8 cellular contexts compared by ENCODE assay signal in the genomic region with DNA sequence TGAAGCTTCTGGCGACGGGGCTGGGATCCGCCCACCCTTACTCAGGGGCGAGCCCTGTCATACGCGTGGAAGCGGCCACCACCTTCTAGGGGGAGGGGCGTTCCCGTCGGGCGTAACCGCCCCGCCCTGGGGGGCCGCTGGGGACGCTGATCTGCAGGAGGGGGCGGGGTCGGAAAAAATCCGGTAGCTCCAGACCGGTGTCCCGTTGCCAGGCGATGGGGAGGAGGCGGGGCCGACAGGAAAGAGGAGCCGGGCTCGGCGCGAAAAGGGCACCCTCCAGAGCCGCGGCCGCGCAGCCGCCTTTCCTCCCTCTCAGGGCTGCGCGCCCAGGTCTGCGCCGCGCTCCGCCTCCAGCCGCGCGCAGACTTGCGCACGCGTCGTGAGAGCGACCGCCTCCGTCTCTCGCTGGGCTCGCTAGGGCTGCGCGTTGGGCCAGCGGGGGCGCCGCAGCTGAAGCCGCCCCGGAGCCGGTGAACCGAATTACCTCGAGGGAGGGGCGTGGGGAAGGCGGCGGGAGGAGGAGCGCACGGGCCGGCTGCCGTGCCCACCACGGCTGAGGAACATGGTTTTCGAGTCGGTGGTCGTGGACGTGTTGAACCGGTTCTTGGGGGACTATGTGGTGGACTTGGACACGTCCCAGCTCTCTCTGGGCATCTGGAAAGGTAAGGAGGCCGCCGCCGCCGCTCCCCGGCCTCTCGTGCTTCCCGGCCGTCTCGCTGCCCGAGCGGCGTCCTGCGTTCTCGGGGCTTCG. TPM values are rescaled to one million over a fixed set of nuclear protein-coding genes. Genes with fewer than 3 reads are reported as not detected.
A peak's percentile ranks its signal among the peaks of the same experiment; 100 is the strongest.
DNase-seq lines count a peak whose midpoint lies in the region; ATAC-seq and TF ChIP-seq lines count a peak whose summit lies in the region.

TSS of gene VPS13A (plus strand) at position 392 of the 751 bp plus-strand sequence. CDS start at position 563, 171 bp downstream.

- H3K36me3 Mint-ChIP-seq in HFFc6 (ENCODE audit: low read depth): no peaks in the 10 kb centered on the region
- peaks cover 6% of the 10 kb centered on the region for H3K36me3 Mint-ChIP-seq in activated naive CD4-positive, alpha-beta T cell treated with anti-CD3 and anti-CD28 coated beads, Interleukin-2, amount 10 ng/mL, durations not matched to agents 7 days and 5 days

- H3K4me1 ChIP-seq in osteoblast (ENCODE audit: insufficient read depth, low read length) (peaks cover 21% of the 10 kb centered on the region), thoracic aorta (ENCODE audit: control insufficient read depth in 1 of 2, low read depth in 2 of 2) (peaks cover 17 to 35% of the 10 kb centered on the region in 2 donors)

- CTCF ChIA-PET in activated naive CD4-positive, alpha-beta T cell treated with anti-CD3 and anti-CD28 coated beads, Interleukin-2, amount 10 ng/mL, durations not matched to agents 7 days and 5 days (lab: Charles Lee): interaction anchor here (0.6 to 1.0 kb wide), 2 partner anchors 10 to 1087 kb away, joined by 3 to 4 read pairs; no protein-coding TSS in a partner anchor

- H3K36me3 ChIP-seq in osteoblast (ENCODE audit: insufficient read depth, low read length): no peaks in the 10 kb centered on the region
- no peaks in the 10 kb centered on the region for H3K36me3 ChIP-seq in thoracic aorta

- H3K27ac ChIP-seq in osteoblast (ENCODE audit: low read depth, low read length) (peak within 1 kb of the TSS; percentile 72), thoracic aorta (peak within 1 kb of the TSS; percentile 70 to 75)

- no peaks in the 10 kb centered on the region for H3K9me3 Mint-ChIP-seq in HFFc6
- no peaks in the 10 kb centered on the region for H3K9me3 Mint-ChIP-seq in activated naive CD4-positive, alpha-beta T cell treated with anti-CD3 and anti-CD28 coated beads, Interleukin-2, amount 10 ng/mL, durations not matched to agents 7 days and 5 days

- peak within 1 kb of the TSS; percentile 98 for H3K4me3 Mint-ChIP-seq in HFFc6
- peak within 1 kb of the TSS; percentile 96 for H3K4me3 Mint-ChIP-seq in activated naive CD4-positive, alpha-beta T cell treated with anti-CD3 and anti-CD28 coated beads, Interleukin-2, amount 10 ng/mL, durations not matched to agents 7 days and 5 days

- peaks cover 46% of the 10 kb centered on the region for H3K79me2 ChIP-seq in osteoblast (ENCODE audit: insufficient read depth, low read length)

- TF ChIP-seq CTCF in HFFc6 (IDR thresholded peaks at IDR 0.05) (peak; percentile 56), osteoblast (IDR thresholded peaks at IDR 0.05; ENCODE audit: extremely low read depth, low read depth, low read length) (peak; percentile 5), thoracic aorta (IDR thresholded peaks at IDR 0.05) (no peak)

- H3K4me1 Mint-ChIP-seq in HFFc6 (ENCODE audit: low read depth): peaks cover 38% of the 10 kb centered on the region
- H3K4me1 Mint-ChIP-seq in activated naive CD4-positive, alpha-beta T cell treated with anti-CD3 and anti-CD28 coated beads, Interleukin-2, amount 10 ng/mL, durations not matched to agents 7 days and 5 days: peaks cover 24% of the 10 kb centered on the region

- peak within 1 kb of the TSS; percentile 86 for H3K4me2 ChIP-seq in osteoblast (ENCODE audit: insufficient read depth, low read length)

- DNase-seq in HFFc6: peak; percentile 92
- DNase-seq in NAMALWA (ENCODE audit: low spot score): peak; percentile 98
- DNase-seq in SK-N-DZ (ENCODE audit: low spot score): peak; percentile 97
- peak; percentile 95 for DNase-seq in activated naive CD4-positive, alpha-beta T cell treated with anti-CD3 and anti-CD28 coated beads, Interleukin-2, amount 10 ng/mL, durations not matched to agents 7 days and 5 days
- DNase-seq in glomerular endothelial cell (ENCODE audit: extremely low read depth, low read depth, low spot score): no peak
- DNase-seq in osteoblast (ENCODE audit: insufficient read length, low spot score, missing footprints): peak; percentile 96
- peak; percentile 68 for DNase-seq in thoracic aorta (ENCODE audit: low spot score)

- peak within 1 kb of the TSS; percentile 97 for H2AFZ ChIP-seq in osteoblast (ENCODE audit: low read length)

- H3K4me3 ChIP-seq in GM08714 (ENCODE audit: low read length): peak within 1 kb of the TSS; percentile 93
- H3K4me3 ChIP-seq in osteoblast (ENCODE audit: insufficient read depth, low read length): peak within 1 kb of the TSS; percentile 96
- H3K4me3 ChIP-seq in thoracic aorta: peak within 1 kb of the TSS; percentile 77

- peak within 1 kb of the TSS; percentile 85 for H3K27ac Mint-ChIP-seq in HFFc6
- peak within 1 kb of the TSS; percentile 86 for H3K27ac Mint-ChIP-seq in activated naive CD4-positive, alpha-beta T cell treated with anti-CD3 and anti-CD28 coated beads, Interleukin-2, amount 10 ng/mL, durations not matched to agents 7 days and 5 days

- H3K27me3 ChIP-seq in osteoblast (ENCODE audit: insufficient read depth, low read length) (peaks cover 7% of the 10 kb centered on the region), thoracic aorta (replicated peaks; ENCODE audit: insufficient read depth) (no peaks in the 10 kb centered on the region)

- H3K9me3 ChIP-seq in osteoblast (ENCODE audit: low read depth, low read length): no peaks in the 10 kb centered on the region
- no peaks in the 10 kb centered on the region for H3K9me3 ChIP-seq in thoracic aorta

- H3K27me3 Mint-ChIP-seq in HFFc6 (ENCODE audit: insufficient read depth): peaks cover 3% of the 10 kb centered on the region; the same call in 1 of the 2 replicates
- H3K27me3 Mint-ChIP-seq in activated naive CD4-positive, alpha-beta T cell treated with anti-CD3 and anti-CD28 coated beads, Interleukin-2, amount 10 ng/mL, durations not matched to agents 7 days and 5 days: peaks cover 18% of the 10 kb centered on the region

- H4K20me1 ChIP-seq in osteoblast (ENCODE audit: insufficient read depth, low read length): peaks cover 9% of the 10 kb centered on the region

- peak; percentile 71 for ATAC-seq in thoracic aorta (ENCODE audit: insufficient number of reproducible peaks, low FRiP score, low read depth)

RNA-seq across cellular contexts. Expression of gene VPS13A, which starts in this region (rescaled TPM):
- total RNA-seq in HFFc6 (2021; fragmentation: NEBNext Ultra II Directional; extraction: Animal tissue kit (Norgen Biotek cat#: 25700)): 10 to 100 TPM; 10.6 to 13.9 (median 13.2) TPM
- polyA plus RNA-seq in SK-N-DZ (2014; cell fraction: cytosol; rRNA removed): 16.1 and 24.3 TPM in 2 replicates
- 79.3 and 102 TPM in 2 replicates for polyA plus RNA-seq in SK-N-DZ (2014; cell fraction: nucleus; rRNA removed)
- total RNA-seq in glomerular endothelial cell: 12.2 and 33.8 TPM in 2 replicates
- 59.2 and 60.4 TPM in 2 replicates for total RNA-seq in osteoblast
- total RNA-seq in thoracic aorta: 10 to 100 TPM; 54.8 to 94.8 TPM
